ENCODE assay signal across 8 cellular contexts in genomic region chr16:25126086-25126666, GRCh38. TPM values are rescaled to one million over a fixed set of nuclear protein-coding genes. Genes with fewer than 3 reads are reported as not detected.
DNase-seq lines count a peak whose midpoint lies in the region; ATAC-seq and TF ChIP-seq lines count a peak whose summit lies in the region.
"Not testable (repeated sequence)": the region's sequence is repeated elsewhere in the genome, so short reads cannot be mapped to it uniquely, and the experiment has no call there.

No MANE protein-coding gene starts in this region.

- TF ChIP-seq CTCF in AG04450 (IDR thresholded peaks at IDR 0.05; ENCODE audit: low read depth, low read length); endodermal cell (conservative IDR thresholded peaks at IDR 0.05); type B pancreatic cell (conservative IDR thresholded peaks at IDR 0.05): not testable (repeated sequence)

- H3K36me3 Mint-ChIP-seq in T-cell, result peaks cover 23% of the 10 kb centered on the region
- peaks cover 33% of the 10 kb centered on the region for H3K36me3 Mint-ChIP-seq in activated T-helper 2 cell treated with anti-CD3 and anti-CD28 coated beads, Interferon-gamma antibody, Interleukin-2, Interleukin-4, amounts not matched to agents 10 μg/mL and 5 μg/mL and 100 μg/mL, durations not matched to agents 14 hours and 24 hours and 36 hours (ENCODE audit: low read depth)
- peaks cover 35% of the 10 kb centered on the region for H3K36me3 Mint-ChIP-seq in endodermal cell (ENCODE audit: low read depth)
- not testable (repeated sequence) for H3K36me3 Mint-ChIP-seq in natural killer cell treated with Interleukin-12 subunit alpha and Interleukin-12 subunit beta and Interleukin-15 and Interleukin-18, amount 100 ng/mL, for 72 hours
- H3K36me3 Mint-ChIP-seq in type B pancreatic cell, result peaks cover 22% of the 10 kb centered on the region

- H3K36me3 ChIP-seq in endodermal cell (ENCODE audit: control insufficient read depth, insufficient read depth, low read length), result peaks cover 27% of the 10 kb centered on the region

- POLR2A ChIA-PET in AG04450 (lab: Yijun Ruan, JAX); T-cell (lab: Charles Lee): not testable (repeated sequence)

- WGBS in endodermal cell (ENCODE audit: insufficient coverage in 1 of 2, insufficient read length in 1 of 2), 2 experiments, result 90 to 92% methylated on average over 8 to 13 of the region's 13 CpGs

- not testable (repeated sequence) for H3K27me3 ChIP-seq in AG04450 (ENCODE audit: control insufficient read depth, insufficient read depth, low read length); endodermal cell (ENCODE audit: control insufficient read depth, insufficient read depth, low read length, poor library complexity, severe bottlenecking)

- not testable (repeated sequence) for H3K4me3 ChIP-seq in AG04450 (ENCODE audit: low read depth, low read length); endodermal cell (ENCODE audit: low read length)

- H3K4me1 Mint-ChIP-seq in T-cell, result peaks cover 42 to 44% (median 44%) of the 10 kb centered on the region in 3 donors
- H3K4me1 Mint-ChIP-seq in activated T-helper 2 cell treated with anti-CD3 and anti-CD28 coated beads, Interferon-gamma antibody, Interleukin-2, Interleukin-4, amounts not matched to agents 10 μg/mL and 5 μg/mL and 100 μg/mL, durations not matched to agents 14 hours and 24 hours and 36 hours (ENCODE audit: low read depth), result peaks cover 24% of the 10 kb centered on the region
- H3K4me1 Mint-ChIP-seq in endodermal cell, result peaks cover 15% of the 10 kb centered on the region
- peaks cover 35 to 38% of the 10 kb centered on the region in 2 donors for H3K4me1 Mint-ChIP-seq in natural killer cell treated with Interleukin-12 subunit alpha and Interleukin-12 subunit beta and Interleukin-15 and Interleukin-18, amount 100 ng/mL, for 72 hours (ENCODE audit: low read depth in 2 of 2)
- H3K4me1 Mint-ChIP-seq in type B pancreatic cell (ENCODE audit: unreplicated experiment), result not testable (repeated sequence)

- H3K27ac Mint-ChIP-seq in T-cell (peak overlapping the region; percentile 36 to 68), type B pancreatic cell (peak overlapping the region; percentile 27)
- peak overlapping the region; percentile 30 for H3K27ac Mint-ChIP-seq in activated T-helper 2 cell treated with anti-CD3 and anti-CD28 coated beads, Interferon-gamma antibody, Interleukin-2, Interleukin-4, amounts not matched to agents 10 μg/mL and 5 μg/mL and 100 μg/mL, durations not matched to agents 14 hours and 24 hours and 36 hours
- not testable (repeated sequence) for H3K27ac Mint-ChIP-seq in endodermal cell
- peak overlapping the region; percentile 54 to 73 for H3K27ac Mint-ChIP-seq in natural killer cell treated with Interleukin-12 subunit alpha and Interleukin-12 subunit beta and Interleukin-15 and Interleukin-18, amount 100 ng/mL, for 72 hours

- H3K4me1 ChIP-seq in endodermal cell (ENCODE audit: control insufficient read depth, insufficient read depth, low read length), result not testable (repeated sequence)

- not testable (repeated sequence) for H3K4me3 Mint-ChIP-seq in T-cell; activated T-helper 2 cell treated with anti-CD3 and anti-CD28 coated beads, Interferon-gamma antibody, Interleukin-2, Interleukin-4, amounts not matched to agents 10 μg/mL and 5 μg/mL and 100 μg/mL, durations not matched to agents 14 hours and 24 hours and 36 hours (ENCODE audit: low read depth); endodermal cell; type B pancreatic cell
- H3K4me3 Mint-ChIP-seq in natural killer cell treated with Interleukin-12 subunit alpha and Interleukin-12 subunit beta and Interleukin-15 and Interleukin-18, amount 100 ng/mL, for 72 hours, result peak overlapping the region; percentile 17

- not testable (repeated sequence) for H3K9ac ChIP-seq in endodermal cell (ENCODE audit: extremely low read depth, low read length, poor library complexity, severe bottlenecking)

- DNase-seq in AG04450 (ENCODE audit: low read depth, low spot score); T-cell; activated T-helper 2 cell treated with anti-CD3 and anti-CD28 coated beads, Interferon-gamma antibody, Interleukin-2, Interleukin-4, amounts not matched to agents 10 μg/mL and 5 μg/mL and 100 μg/mL, durations not matched to agents 14 hours and 24 hours and 36 hours (ENCODE audit: low spot score); natural killer cell treated with Interleukin-12 subunit alpha and Interleukin-12 subunit beta and Interleukin-15 and Interleukin-18, amount 100 ng/mL, for 72 hours (ENCODE audit: low spot score); type B pancreatic cell (ENCODE audit: extremely low spot score, unreplicated experiment): not testable (repeated sequence)
- peak; percentile 10 for DNase-seq in HCEC 1CT
- DNase-seq in endodermal cell, result peak; percentile 54
- DNase-seq in islet precursor cell, result peak; percentile 68

- CTCF ChIA-PET in AG04450 (lab: Charles Lee), result interaction anchor here (0.6 to 2.0 kb wide), 9 partner anchors 10 to 100 kb away, joined by 3 to 37 read pairs (median 5); partner anchors contain the start of gene LCMT1
- CTCF ChIA-PET in T-cell (lab: Charles Lee), result interaction anchor here in 1 of 2 donors (1.2 to 1.7 kb wide), 2 partner anchors 99 to 107 kb away, joined by 4 to 5 read pairs; no protein-coding TSS in a partner anchor

- H3K27ac ChIP-seq in AG04450 (ENCODE audit: low read depth, low read length), result peak overlapping the region; percentile 81
- H3K27ac ChIP-seq in endodermal cell (ENCODE audit: low read depth, low read length), result not testable (repeated sequence)

- not testable (repeated sequence) for H3K9me3 ChIP-seq in AG04450 (ENCODE audit: control insufficient read depth, insufficient read depth, low read length); endodermal cell (ENCODE audit: control insufficient read depth, low read length)

- not testable (repeated sequence) for H3K27me3 Mint-ChIP-seq in T-cell; activated T-helper 2 cell treated with anti-CD3 and anti-CD28 coated beads, Interferon-gamma antibody, Interleukin-2, Interleukin-4, amounts not matched to agents 10 μg/mL and 5 μg/mL and 100 μg/mL, durations not matched to agents 14 hours and 24 hours and 36 hours (ENCODE audit: low read depth); endodermal cell (ENCODE audit: insufficient read depth); natural killer cell treated with Interleukin-12 subunit alpha and Interleukin-12 subunit beta and Interleukin-15 and Interleukin-18, amount 100 ng/mL, for 72 hours; type B pancreatic cell

- H3K9me3 Mint-ChIP-seq in T-cell; activated T-helper 2 cell treated with anti-CD3 and anti-CD28 coated beads, Interferon-gamma antibody, Interleukin-2, Interleukin-4, amounts not matched to agents 10 μg/mL and 5 μg/mL and 100 μg/mL, durations not matched to agents 14 hours and 24 hours and 36 hours; endodermal cell; natural killer cell treated with Interleukin-12 subunit alpha and Interleukin-12 subunit beta and Interleukin-15 and Interleukin-18, amount 100 ng/mL, for 72 hours; type B pancreatic cell: not testable (repeated sequence)

- ATAC-seq in T-cell (replicated peaks in 1 of 4), result not testable (repeated sequence)
- peak in 1 of 2 donors; percentile 62 for ATAC-seq in natural killer cell treated with Interleukin-12 subunit alpha and Interleukin-12 subunit beta and Interleukin-15 and Interleukin-18, amount 100 ng/mL, for 72 hours

- intact Hi-C loops in activated T-helper 2 cell treated with anti-CD3 and anti-CD28 coated beads, Interferon-gamma antibody, Interleukin-2, Interleukin-4, amounts not matched to agents 10 μg/mL and 5 μg/mL and 100 μg/mL, durations not matched to agents 14 hours and 24 hours and 36 hours (cut with micrococcal nuclease), result loop anchor here (1.0 kb wide), 2 partner anchors 71 to 99 kb away; no protein-coding TSS in a partner anchor

RNA-seq across cellular contexts. Expression of gene LCMT1, which starts 14.6 kb away (rescaled TPM):
- 41.7 and 46.9 TPM in 2 replicates for polyA plus RNA-seq in AG04450 (2011; rRNA removed)
- 46.0 and 46.7 TPM in 2 replicates for polyA minus RNA-seq in AG04450 (2011; rRNA and poly(A)+ RNA removed)
- total RNA-seq in T-cell, result 10 to 100 TPM; 35.7 to 42.9 (median 36.0) TPM
- total RNA-seq in activated T-helper 2 cell treated with anti-CD3 and anti-CD28 coated beads, Interferon-gamma antibody, Interleukin-2, Interleukin-4, amounts not matched to agents 10 μg/mL and 5 μg/mL and 100 μg/mL, durations not matched to agents 14 hours and 24 hours and 36 hours, result 34.1 and 38.6 TPM in 2 replicates
- total RNA-seq in endodermal cell, result 10 to 100 TPM; 66.9 to 68.6 TPM
- polyA plus RNA-seq in endodermal cell (2013, experiment 1 of 2), result 56.3 TPM
- polyA plus RNA-seq in endodermal cell (2013, experiment 2 of 2), result 54.9 TPM
- total RNA-seq in natural killer cell treated with Interleukin-12 subunit alpha and Interleukin-12 subunit beta and Interleukin-15 and Interleukin-18, amount 100 ng/mL, for 72 hours, result 10 to 100 TPM; 42.6 to 50.0 TPM
- 63.8 and 65.7 TPM in 2 replicates for total RNA-seq in type B pancreatic cell (ENCODE audit: low replicate concordance)
